Comparison of ENCODE assay signal across 10 cellular contexts in genomic region chr9:137705906-137706305, GRCh38.
DNase-seq lines count a peak whose midpoint lies in the region; ATAC-seq lines count a peak whose summit lies in the region.
"Had no signal": no experiment of that assay in that cellular context is flagged by ENCODE, and none has a peak within 500 bp of the region (broad histone marks: within the 10 kb centered on the region; RNA-seq: fewer than 3 reads in every experiment).

No MANE protein-coding gene starts in this region.

- peaks cover 27% of the 10 kb centered on the region for H3K9me3 Mint-ChIP-seq in T-helper 1 cell treated with Interleukin-12 subunit alpha and Interleukin-12 subunit beta and Interleukin-4 antibody, amounts not matched to agents 30 μg/mL and 1 μg/mL, for 36 hours
- H3K9me3 Mint-ChIP-seq in naive thymus-derived CD4-positive, alpha-beta T cell: peaks cover 0 to 29% (median 10%) of the 10 kb centered on the region in 11 donors

- H3K4me1 Mint-ChIP-seq in T-helper 1 cell treated with Interleukin-12 subunit alpha and Interleukin-12 subunit beta and Interleukin-4 antibody, amounts not matched to agents 30 μg/mL and 1 μg/mL, for 36 hours (ENCODE audit: low read depth): peaks cover 16% of the 10 kb centered on the region
- peaks cover 22 to 56% (median 50%) of the 10 kb centered on the region in 7 donors for H3K4me1 Mint-ChIP-seq in naive thymus-derived CD4-positive, alpha-beta T cell

- ATAC-seq in GM19455 (IDR thresholded peaks at IDR 0.05; ENCODE audit: unreplicated experiment): peak; percentile 29
- peak; percentile 14 for ATAC-seq in HG03460 (IDR thresholded peaks at IDR 0.05; ENCODE audit: unreplicated experiment)
- ATAC-seq in naive thymus-derived CD4-positive, alpha-beta T cell: no peak

- peaks cover 20% of the 10 kb centered on the region for H3K36me3 Mint-ChIP-seq in T-helper 1 cell treated with Interleukin-12 subunit alpha and Interleukin-12 subunit beta and Interleukin-4 antibody, amounts not matched to agents 30 μg/mL and 1 μg/mL, for 36 hours (ENCODE audit: low read depth)
- H3K36me3 Mint-ChIP-seq in naive thymus-derived CD4-positive, alpha-beta T cell: peaks cover 5 to 35% (median 24%) of the 10 kb centered on the region in 5 donors

- H3K27me3 Mint-ChIP-seq in T-helper 1 cell treated with Interleukin-12 subunit alpha and Interleukin-12 subunit beta and Interleukin-4 antibody, amounts not matched to agents 30 μg/mL and 1 μg/mL, for 36 hours (ENCODE audit: low read depth): no peaks in the 10 kb centered on the region
- no peaks in the 10 kb centered on the region for H3K27me3 Mint-ChIP-seq in naive thymus-derived CD4-positive, alpha-beta T cell

- H3K4me1 ChIP-seq in naive thymus-derived CD4-positive, alpha-beta T cell (ENCODE audit: control insufficient read depth in 2 of 2, insufficient read depth in 2 of 2, low read length in 2 of 2): peaks cover 19 to 30% of the 10 kb centered on the region in 2 donors

- H3K27ac Mint-ChIP-seq in T-helper 1 cell treated with Interleukin-12 subunit alpha and Interleukin-12 subunit beta and Interleukin-4 antibody, amounts not matched to agents 30 μg/mL and 1 μg/mL, for 36 hours: no peak overlapping the region
- peak overlapping the region in 5 of 9 donors; percentile 33 to 77 (median 70) for H3K27ac Mint-ChIP-seq in naive thymus-derived CD4-positive, alpha-beta T cell

- POLR2A ChIA-PET in naive thymus-derived CD4-positive, alpha-beta T cell (lab: Charles Lee): no interaction called here

- H3K27me3 ChIP-seq in naive thymus-derived CD4-positive, alpha-beta T cell (ENCODE audit: control insufficient read depth in 2 of 2, insufficient read depth in 2 of 2, low read length in 2 of 2): no peaks in the 10 kb centered on the region

- H3K27ac ChIP-seq in naive thymus-derived CD4-positive, alpha-beta T cell (ENCODE audit: low read depth, low read length): no peak overlapping the region
- H3K27ac ChIP-seq: 22Rv1 had no signal

- H3K4me3 Mint-ChIP-seq in T-helper 1 cell treated with Interleukin-12 subunit alpha and Interleukin-12 subunit beta and Interleukin-4 antibody, amounts not matched to agents 30 μg/mL and 1 μg/mL, for 36 hours: peak overlapping the region; percentile 56
- peak overlapping the region in 9 of 10 donors; percentile 57 to 90 (median 81) for H3K4me3 Mint-ChIP-seq in naive thymus-derived CD4-positive, alpha-beta T cell

- intact Hi-C loops in naive thymus-derived CD4-positive, alpha-beta T cell (cut with micrococcal nuclease): no loop called here

- H3K36me3 ChIP-seq in naive thymus-derived CD4-positive, alpha-beta T cell (ENCODE audit: control insufficient read depth in 2 of 3, insufficient read depth in 3 of 3, low read length in 3 of 3): peaks cover 0 to 33% (median 3%) of the 10 kb centered on the region in 3 experiments

- CTCF ChIA-PET in naive thymus-derived CD4-positive, alpha-beta T cell (lab: Charles Lee): no interaction called here

- DNase-seq in T-helper 1 cell (no peak), epidermal melanocyte (ENCODE audit: insufficient read length, low spot score) (no peak), HK-2 (ENCODE audit: unreplicated experiment) (no peak)
- DNase-seq in naive thymus-derived CD4-positive, alpha-beta T cell: no peak
- DNase-seq in stimulated activated CD4-positive, alpha-beta T cell treated with anti-CD3 and anti-CD28 coated beads, Interleukin-4, amount 100 ng/mL, for 1 hour: no peak
- DNase-seq: NCI-H510A treated with DMSO at 0.1 percent for 48 hours had no signal

- peaks cover 0 to 15% (median 10%) of the 10 kb centered on the region in 3 experiments for H3K9me3 ChIP-seq in naive thymus-derived CD4-positive, alpha-beta T cell (ENCODE audit: control insufficient read depth in 2 of 3, low read length in 3 of 3)

- H3K4me3 ChIP-seq in naive thymus-derived CD4-positive, alpha-beta T cell (ENCODE audit: low read length): no peak overlapping the region
